Comparison of ENCODE assay signal across 10 cellular contexts in genomic region chr1:9121891-9122409, GRCh38. TPM values are rescaled to one million over a fixed set of nuclear protein-coding genes. Genes with fewer than 3 reads are reported as not detected.
DNase-seq lines count a peak whose midpoint lies in the region; ATAC-seq and TF ChIP-seq lines count a peak whose summit lies in the region.
"Had no signal": no experiment of that assay in that cellular context is flagged by ENCODE, and none has a peak within 500 bp of the region (broad histone marks: within the 10 kb centered on the region; RNA-seq: fewer than 3 reads in every experiment).

No MANE protein-coding gene starts in this region.

- no peak overlapping the region for H3K4me3 ChIP-seq in upper lobe of right lung
- H3K4me3 ChIP-seq: body of pancreas had no signal

- H3K27ac Mint-ChIP-seq in T-cell, result peak overlapping the region; percentile 13 to 16
- H3K27ac Mint-ChIP-seq: immature natural killer cell had no signal

- H3K4me1 ChIP-seq in upper lobe of right lung, result peaks cover 19% of the 10 kb centered on the region

- TF ChIP-seq CTCF in upper lobe of right lung (IDR thresholded peaks at IDR 0.05), result no peak

- no peaks in the 10 kb centered on the region for H3K27me3 Mint-ChIP-seq in T-cell

- peak overlapping the region; percentile 47 to 65 (median 62) for H3K4me3 Mint-ChIP-seq in T-cell
- H3K4me3 Mint-ChIP-seq: immature natural killer cell had no signal

- H3K27ac ChIP-seq in upper lobe of right lung, result no peak overlapping the region
- H3K27ac ChIP-seq: body of pancreas had no signal

- no peaks in the 10 kb centered on the region for H3K9me3 ChIP-seq in upper lobe of right lung
- H3K9me3 ChIP-seq: body of pancreas had no signal

- H3K4me1 Mint-ChIP-seq in T-cell, result peaks cover 28 to 36% (median 33%) of the 10 kb centered on the region in 3 donors

- no peaks in the 10 kb centered on the region for H3K36me3 ChIP-seq in upper lobe of right lung

- H3K9me3 Mint-ChIP-seq in T-cell, result no peaks in the 10 kb centered on the region
- H3K9me3 Mint-ChIP-seq: immature natural killer cell had no signal

- H3K36me3 Mint-ChIP-seq in T-cell, result peaks cover 3% of the 10 kb centered on the region
- H3K36me3 Mint-ChIP-seq: immature natural killer cell had no signal

- no peak for DNase-seq in Right ventricle myocardium inferior (ENCODE audit: missing footprints)
- DNase-seq in cardiac septum (ENCODE audit: low spot score), result no peak
- DNase-seq in T-cell, result peak in 31 of 34 experiments; percentile 13 to 70 (median 36)
- DNase-seq in Right ventricle myocardium superior, result no peak
- no peak for DNase-seq in upper lobe of right lung
- no peak for DNase-seq in HPDE6-E6E7 (ENCODE audit: extremely low spot score)
- no peak for DNase-seq in COLO668 (lab: John Stamatoyannopoulos, UW; ENCODE audit: unreplicated experiment)
- no peak for DNase-seq in occipital lobe (lab: John Stamatoyannopoulos, UW)
- DNase-seq: body of pancreas had no signal

- POLR2A ChIA-PET in T-cell (lab: Charles Lee), result no interaction called here

- CTCF ChIA-PET in T-cell (lab: Charles Lee), result interaction anchor here in 1 of 2 donors (0.5 to 1.0 kb wide), 2 partner anchors 11 to 370 kb away, joined by 3 to 7 read pairs; no protein-coding TSS in a partner anchor

- no peaks in the 10 kb centered on the region for H3K27me3 ChIP-seq in upper lobe of right lung
- H3K27me3 ChIP-seq: body of pancreas had no signal

- ATAC-seq in Right ventricle myocardium inferior, result peak; percentile 28
- peak; percentile 83 to 99 (median 96) for ATAC-seq in T-cell (replicated peaks in 1 of 4)
- ATAC-seq in Right ventricle myocardium superior (ENCODE audit: poor library complexity), result peak; percentile 59
- ATAC-seq in upper lobe of right lung, result peak; percentile 14
- ATAC-seq: body of pancreas had no signal

- intact Hi-C loops in Right ventricle myocardium inferior (cut with DNase I) (no loop called here), cardiac septum (cut with DNase I) (no loop called here), Right ventricle myocardium superior (cut with DNase I) (no loop called here), upper lobe of right lung (cut with DNase I) (no loop called here)

RNA-seq across cellular contexts. Expression of gene GPR157, which starts 7.0 kb away (rescaled TPM):
- 49.0 TPM for total RNA-seq in Right ventricle myocardium inferior
- total RNA-seq in cardiac septum, result 23.0 TPM
- total RNA-seq in T-cell, result 10 to 100 TPM in 1 of 5 donors, 1 to 10 TPM in 4; 7.1 to 10.7 (median 8.9) TPM
- total RNA-seq in Right ventricle myocardium superior, result 49.4 TPM
- total RNA-seq in upper lobe of right lung, result 19.0 TPM
- total RNA-seq in occipital lobe, result 0.47 TPM

RNA-seq across cellular contexts. Expression of gene SLC2A5, which starts 52.5 kb away (rescaled TPM):
- total RNA-seq in Right ventricle myocardium inferior, result 3.6 TPM
- total RNA-seq in cardiac septum, result 1.5 TPM
- total RNA-seq in T-cell, result 1 to 10 TPM in 1 of 5 donors, under 1 TPM in 4; 0.32 to 1.5 (median 0.86) TPM
- 2.1 TPM for total RNA-seq in Right ventricle myocardium superior
- 0.98 TPM for total RNA-seq in upper lobe of right lung
- 2.5 TPM for total RNA-seq in occipital lobe

Comparison
In these comparisons a context has a peak if more than half of its experiments do, and no peak if none do; other contexts are left out.
1. ATAC-seq: peak in every context shown above with its lines; median percentile 96 in T-cell; 59 in Right ventricle myocardium superior; 28 in Right ventricle myocardium inferior; 14 in upper lobe of right lung.
2. DNase-seq: peak in T-cell (31 of 34); none in Right ventricle myocardium inferior (single experiment), cardiac septum (single experiment), Right ventricle myocardium superior (single experiment), upper lobe of right lung (single experiment), HPDE6-E6E7 (single experiment), COLO668 (single experiment) and occipital lobe (single experiment).